ENCODE assay signal across 8 cellular contexts in genomic region chr17:42275527-42276358, GRCh38. TPM values are rescaled to one million over a fixed set of nuclear protein-coding genes. Genes with fewer than 3 reads are reported as not detected.
DNase-seq lines count a peak whose midpoint lies in the region; ATAC-seq, FAIRE-seq and TF ChIP-seq lines count a peak whose summit lies in the region.

No MANE protein-coding gene starts in this region.

- TF ChIP-seq POLR2A in GM18505 (IDR thresholded peaks at IDR 0.05; ENCODE audit: borderline replicate concordance, extremely low read depth, insufficient read depth, insufficient read length) (no peak), K562 (conservative IDR thresholded peaks at IDR 0.05) (peak; percentile 92)

- BruUV-seq in K562 (replicated peaks; lab: Mats Ljungman, UMichigan), result no TSS peak

- H3K79me2 ChIP-seq in SU-DHL-6 (ENCODE audit: insufficient read depth, low read length), result no peaks in the 10 kb centered on the region; the same call in 1 of the 2 replicates
- peaks cover 82% of the 10 kb centered on the region for H3K79me2 ChIP-seq in K562 (ENCODE audit: control insufficient read depth, insufficient read depth, low read length)

- no peak for TF ChIP-seq CTCF in SU-DHL-6 (IDR thresholded peaks at IDR 0.05; ENCODE audit: insufficient read depth, low read length, poor library complexity, severe bottlenecking)
- no peak for TF ChIP-seq CTCF in K562 (IDR thresholded peaks at IDR 0.05 in 2 of 3, conservative IDR thresholded peaks at IDR 0.05 in 1 of 3; ENCODE audit: insufficient read depth in 2 of 3, low read depth in 1 of 3, low read length in 3 of 3)

- no peaks in the 10 kb centered on the region for H3K36me3 ChIP-seq in SU-DHL-6 (ENCODE audit: low read length)
- H3K36me3 ChIP-seq in K562 (ENCODE audit: control insufficient read depth, insufficient read depth, low read length), result peaks cover 36% of the 10 kb centered on the region

- H3K27me3 ChIP-seq in SU-DHL-6 (ENCODE audit: low read length), result no peaks in the 10 kb centered on the region
- H3K27me3 ChIP-seq in K562 (ENCODE audit: control insufficient read depth in 2 of 2, insufficient read depth in 2 of 2, low read length in 2 of 2), result no peaks in the 10 kb centered on the region

- no peak overlapping the region for H3K27ac ChIP-seq in SU-DHL-6 (ENCODE audit: low read depth, low read length)
- peak overlapping the region; percentile 93 for H3K27ac ChIP-seq in K562 (ENCODE audit: extremely low read depth, low read depth, low read length)

- no peaks in the 10 kb centered on the region for H3K9me2 ChIP-seq in SU-DHL-6 (replicated peaks; ENCODE audit: insufficient read depth, low read length)

- H3K9me1 ChIP-seq in K562 (ENCODE audit: control insufficient read depth, insufficient read depth, low read length), result no peaks in the 10 kb centered on the region

- ATAC-seq in GM18505 (IDR thresholded peaks at IDR 0.05; ENCODE audit: unreplicated experiment), result peak; percentile 47
- ATAC-seq in HG03025 (IDR thresholded peaks at IDR 0.05; ENCODE audit: low FRiP score, unreplicated experiment), result peak; percentile 41
- peak; percentile 36 for ATAC-seq in K562
- ATAC-seq in HG02870 (IDR thresholded peaks at IDR 0.05; ENCODE audit: unreplicated experiment), result no peak

- peaks cover 11 to 22% of the 10 kb centered on the region in 2 experiments; a peak in 4 of 5 replicates for H3K4me1 ChIP-seq in K562 (replicated peaks in 1 of 2; ENCODE audit: control insufficient read depth in 2 of 2, insufficient read depth in 2 of 2, low read length in 2 of 2)

- POLR2A ChIA-PET in K562 (lab: Yijun Ruan, JAX), result interaction anchor here (0.5 to 2.5 kb wide), 14 partner anchors 9 to 1949 kb away, joined by 3 to 11 read pairs (median 4); partner anchors contain the start of genes STAT3 and STAT5A

- peak overlapping the region; percentile 87 for H3K4me3 ChIP-seq in SU-DHL-6 (ENCODE audit: insufficient read depth, low read length, poor library complexity, severe bottlenecking)
- peak overlapping the region; percentile 81 for H3K4me3 ChIP-seq in K562

- CTCF ChIA-PET in K562 (lab: Yijun Ruan, JAX; ENCODE audit: low intra/inter-chr PET ratio), result no interaction called here

- no peak for TF ChIP-seq RAD21 in K562 (CRISPR knock-in tag; conservative IDR thresholded peaks at IDR 0.05 in 1 of 2, IDR thresholded peaks at IDR 0.05 in 1 of 2)

- H3K9ac ChIP-seq in SU-DHL-6 (ENCODE audit: low read length) (peak overlapping the region; percentile 65), K562 (ENCODE audit: insufficient read depth in 1 of 2, low read depth in 2 of 2, low read length in 2 of 2) (peak overlapping the region; percentile 84 to 95)

- H2AFZ ChIP-seq in SU-DHL-6 (ENCODE audit: low read depth, low read length, severe bottlenecking) (peak overlapping the region; percentile 97), K562 (ENCODE audit: low read depth, low read length) (no peak overlapping the region)

- no peaks in the 10 kb centered on the region for H3F3A ChIP-seq in SU-DHL-6 (ENCODE audit: insufficient read depth)

- H3K9me3 ChIP-seq in SU-DHL-6 (ENCODE audit: insufficient read depth, low read length) (no peaks in the 10 kb centered on the region), K562 (replicated peaks; ENCODE audit: control insufficient read depth, insufficient read depth, low read depth, low read length) (no peaks in the 10 kb centered on the region)

- FAIRE-seq in K562 (lab: Jason Lieb, UNC), result peak; percentile 77

- DNase-seq in K562 (ENCODE audit: extremely low read depth in 1 of 4, low spot score in 3 of 4) (peak; percentile 47 to 90 (median 60)), kidney tubule cell (ENCODE audit: low spot score) (peak; percentile 23), DMS153 treated with DMSO at 0.1 percent for 48 hours (lab: John Stamatoyannopoulos, UW; ENCODE audit: unreplicated experiment) (no peak)
- DNase-seq in stimulated activated CD4-positive, alpha-beta T cell treated with anti-CD3 and anti-CD28 coated beads, Interleukin-4, amount 100 ng/mL, for 4 hours, result peak; percentile 44 to 64

- WGBS in K562 (ENCODE audit: insufficient coverage, low coverage, missing lambda C conversion rate), result under 1% methylated on average over 43 of the region's 82 CpGs

- H4K20me1 ChIP-seq in SU-DHL-6 (ENCODE audit: low read depth, low read length) (no peaks in the 10 kb centered on the region), K562 (replicated peaks; ENCODE audit: control insufficient read depth, insufficient read depth, low read length) (no peaks in the 10 kb centered on the region)

- TF ChIP-seq EP300 in K562 (IDR thresholded peaks at IDR 0.05; ENCODE audit: low read length), result peak; percentile 49; the same call in 1 of the 2 replicates

- intact Hi-C loops in K562 (cut with micrococcal nuclease), result loop anchor here (1.0 kb wide), 1 partner anchor 37 kb away; no protein-coding TSS in a partner anchor

- in situ Hi-C loops in K562 (cut with MboI), result no loop called here

- peak overlapping the region; percentile 81 for H3K4me2 ChIP-seq in SU-DHL-6 (ENCODE audit: low read depth, low read length, poor library complexity, severe bottlenecking)
- H3K4me2 ChIP-seq in K562 (ENCODE audit: insufficient read depth, low read length), result peak overlapping the region; percentile 95

TF ChIP-seq in K562, 482 proteins besides CTCF, POLR2A, EP300 and RAD21 (continues in another document):
- TF ChIP-seq ZNF41 (CRISPR knock-in tag; conservative IDR thresholded peaks at IDR 0.05), result no peak
- no peak for TF ChIP-seq HINFP (tag; conservative IDR thresholded peaks at IDR 0.05; ENCODE audit: low read depth)
- no peak for TF ChIP-seq SMARCE1 (IDR thresholded peaks at IDR 0.05)
- TF ChIP-seq, protein P1, sequence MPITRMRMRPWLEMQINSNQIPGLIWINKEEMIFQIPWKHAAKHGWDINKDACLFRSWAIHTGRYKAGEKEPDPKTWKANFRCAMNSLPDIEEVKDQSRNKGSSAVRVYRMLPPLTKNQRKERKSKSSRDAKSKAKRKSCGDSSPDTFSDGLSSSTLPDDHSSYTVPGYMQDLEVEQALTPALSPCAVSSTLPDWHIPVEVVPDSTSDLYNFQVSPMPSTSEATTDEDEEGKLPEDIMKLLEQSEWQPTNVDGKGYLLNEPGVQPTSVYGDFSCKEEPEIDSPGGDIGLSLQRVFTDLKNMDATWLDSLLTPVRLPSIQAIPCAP (CRISPR knock-in tag; IDR thresholded peaks at IDR 0.05; ENCODE audit: borderline replicate concordance), result no peak
- TF ChIP-seq ZNF184 (CRISPR knock-in tag; IDR thresholded peaks at IDR 0.05), result no peak
- no peak for TF ChIP-seq NR2F6 (CRISPR knock-in tag; IDR thresholded peaks at IDR 0.05)
- TF ChIP-seq MAZ (CRISPR knock-in tag; conservative IDR thresholded peaks at IDR 0.05 in 1 of 2, IDR thresholded peaks at IDR 0.05 in 1 of 2), result peak in 1 of 2 experiments; percentile 39
- TF ChIP-seq SIRT6 (IDR thresholded peaks at IDR 0.05; ENCODE audit: low read depth, low read length), result no peak
- TF ChIP-seq ZKSCAN3 (CRISPR knock-in tag; IDR thresholded peaks at IDR 0.05), result no peak

RNA-seq across cellular contexts. Expression of gene STAT5B, which starts 0.4 kb away (rescaled TPM):
- total RNA-seq in K562 (2011; cell fraction: chromatin; rRNA removed; ENCODE audit: low replicate concordance), result 425 and 510 TPM in 2 replicates
- 258 and 266 TPM in 2 replicates for total RNA-seq in K562 (2011; cell fraction: nucleolus; rRNA removed)
- total RNA-seq in K562 (2011; cell fraction: nucleoplasm; rRNA removed), result 265 and 278 TPM in 2 replicates
- total RNA-seq in K562 (2014; rRNA removed) (92.4 and 113 TPM in 2 replicates), K562 (2014; rRNA removed; fragmentation: Illumina TruSeq; extraction: Trizol) (75.5 and 75.7 TPM in 2 replicates), K562 (2015; rRNA removed; fragmentation: Illumina TruSeq; extraction: Trizol) (63.5 and 65.2 TPM in 2 replicates), K562 (2021) (134 TPM in 2 replicates)
- polyA plus RNA-seq in K562 (2011; rRNA removed) (147 and 176 TPM in 2 replicates), K562 (2014; fragmentation: Illumina TruSeq; extraction: Trizol) (117 and 130 TPM in 2 replicates), K562 (2014; fragmentation: Nextera tagmentation; extraction: Ambion mirVana) (10 to 100 TPM; 20.8 to 23.5 TPM), K562 (2014; rRNA removed) (109 and 124 TPM in 2 replicates)
- 94.2 and 122 TPM in 2 replicates for polyA plus RNA-seq in K562 (2011; cell fraction: cytosol; rRNA removed)
- polyA plus RNA-seq in K562 (2011; cell fraction: nucleus; rRNA removed), result 190 and 298 TPM in 2 replicates
- polyA plus RNA-seq in K562 (2012), result 79.5 and 138 TPM in 2 replicates
- polyA minus RNA-seq in K562 (2011; rRNA and poly(A)+ RNA removed), result 101 and 127 TPM in 2 replicates
- 79.7 and 81.7 TPM in 2 replicates for polyA minus RNA-seq in K562 (2011; cell fraction: cytosol; rRNA and poly(A)+ RNA removed)
- polyA minus RNA-seq in K562 (2011; cell fraction: nucleus; rRNA and poly(A)+ RNA removed), result 54.4 and 60.3 TPM in 2 replicates

RNA-seq across cellular contexts. Expression of gene STAT5A, which starts 12.6 kb away (rescaled TPM):
- total RNA-seq in K562 (2011; cell fraction: chromatin; rRNA removed; ENCODE audit: low replicate concordance), result 251 and 757 TPM in 2 replicates
- 428 and 505 TPM in 2 replicates for total RNA-seq in K562 (2011; cell fraction: nucleolus; rRNA removed)
- total RNA-seq in K562 (2011; cell fraction: nucleoplasm; rRNA removed), result 262 and 311 TPM in 2 replicates
- total RNA-seq in K562 (2014; rRNA removed) (391 and 467 TPM in 2 replicates), K562 (2014; rRNA removed; fragmentation: Illumina TruSeq; extraction: Trizol) (156 and 174 TPM in 2 replicates), K562 (2015; rRNA removed; fragmentation: Illumina TruSeq; extraction: Trizol) (177 and 195 TPM in 2 replicates), K562 (2021) (377 and 414 TPM in 2 replicates)
- polyA plus RNA-seq in K562 (2011; rRNA removed) (131 and 196 TPM in 2 replicates), K562 (2014; fragmentation: Illumina TruSeq; extraction: Trizol) (379 and 415 TPM in 2 replicates), K562 (2014; fragmentation: Nextera tagmentation; extraction: Ambion mirVana) (10 to 100 TPM; 79.9 to 81.8 TPM), K562 (2014; rRNA removed) (239 and 248 TPM in 2 replicates)
- 76.7 and 247 TPM in 2 replicates for polyA plus RNA-seq in K562 (2011; cell fraction: cytosol; rRNA removed)
- polyA plus RNA-seq in K562 (2011; cell fraction: nucleus; rRNA removed), result 268 and 853 TPM in 2 replicates
- 303 and 408 TPM in 2 replicates for polyA plus RNA-seq in K562 (2012)
- 114 and 250 TPM in 2 replicates for polyA minus RNA-seq in K562 (2011; rRNA and poly(A)+ RNA removed)
- polyA minus RNA-seq in K562 (2011; cell fraction: cytosol; rRNA and poly(A)+ RNA removed), result 124 and 299 TPM in 2 replicates
- polyA minus RNA-seq in K562 (2011; cell fraction: nucleus; rRNA and poly(A)+ RNA removed), result 105 and 217 TPM in 2 replicates
